24 cellular contexts compared by ENCODE assay signal in the genomic region with DNA sequence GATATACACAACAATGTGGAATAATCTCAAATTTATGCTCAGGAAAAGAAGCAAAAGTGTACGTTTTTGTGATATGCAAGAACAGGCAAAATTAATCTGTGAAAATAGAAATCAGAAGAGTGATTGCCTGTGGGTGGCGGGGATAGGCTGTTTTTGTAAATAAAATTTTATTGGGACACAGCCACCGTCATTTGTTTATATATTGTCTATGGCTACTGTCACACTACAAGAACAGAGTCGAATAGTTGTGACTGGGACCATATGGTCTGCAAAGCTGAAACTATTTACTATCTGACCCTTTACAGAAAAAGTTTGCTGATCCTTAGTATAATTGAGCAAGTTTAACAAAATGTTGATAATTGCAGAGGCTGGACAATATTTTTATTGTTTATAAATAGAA.
"Had no signal": no experiment of that assay in that cellular context is flagged by ENCODE, and none has a peak within 500 bp of the region (broad histone marks: within the 10 kb centered on the region; RNA-seq: fewer than 3 reads in every experiment).

No MANE protein-coding gene starts in this region.

- DNase-seq: colonic mucosa; cortex of kidney; dermis blood vessel endothelial cell; dorsolateral prefrontal cortex; effector CD4-positive, alpha-beta T cell; effector CD8-positive, alpha-beta T cell; effector memory CD4-positive, alpha-beta T cell; effector memory CD8-positive, alpha-beta T cell; endodermal cell; erythroblast; esophagus squamous epithelium; foreskin fibroblast; foreskin keratinocyte; foreskin melanocyte; gastrocnemius medialis; glutamatergic neuron; head of caudate nucleus; heart left ventricle; heart right ventricle had no signal

- H3K4me1 ChIP-seq: colonic mucosa, esophagus muscularis mucosa, esophagus squamous epithelium, foreskin keratinocyte, gastrocnemius medialis, gastroesophageal sphincter, heart left ventricle, heart right ventricle had no signal

- H3K27me3 ChIP-seq: colonic mucosa, dorsolateral prefrontal cortex, esophagus muscularis mucosa, esophagus squamous epithelium, foreskin keratinocyte, gastrocnemius medialis, gastroesophageal sphincter, heart left ventricle had no signal

- ATAC-seq: effector memory CD8-positive, alpha-beta T cell; esophagus mucosa; foreskin keratinocyte; gastrocnemius medialis; gastroesophageal sphincter; heart left ventricle; heart right ventricle had no signal

- H3K36me3 ChIP-seq: colonic mucosa, esophagus muscularis mucosa, esophagus squamous epithelium, gastrocnemius medialis, gastroesophageal sphincter, heart left ventricle, heart right ventricle had no signal

- H3K9me3 ChIP-seq: colonic mucosa, esophagus muscularis mucosa, esophagus squamous epithelium, gastrocnemius medialis, gastroesophageal sphincter, heart left ventricle had no signal

- H3K27ac ChIP-seq: colonic mucosa, coronary artery, dorsolateral prefrontal cortex, epithelial cell of prostate, esophagus muscularis mucosa, esophagus squamous epithelium, foreskin keratinocyte, gastrocnemius medialis, gastroesophageal sphincter, heart left ventricle, heart right ventricle had no signal

- H3K4me3 ChIP-seq: colonic mucosa, coronary artery, dorsolateral prefrontal cortex, esophagus muscularis mucosa, esophagus squamous epithelium, gastrocnemius medialis, gastroesophageal sphincter, heart left ventricle, heart right ventricle had no signal
